Comparison of ENCODE assay signal across 8 cellular contexts in genomic region chr6:139323511-139324445, GRCh38. TPM values are rescaled to one million over a fixed set of nuclear protein-coding genes. Genes with fewer than 3 reads are reported as not detected.
A peak's percentile ranks its signal among the peaks of the same experiment; 100 is the strongest.
DNase-seq lines count a peak whose midpoint lies in the region; ATAC-seq and TF ChIP-seq lines count a peak whose summit lies in the region.

No MANE protein-coding gene starts in this region.

- DNase-seq in GM13977 (ENCODE audit: low spot score): peak; percentile 38
- peak; percentile 76 for DNase-seq in activated naive CD4-positive, alpha-beta T cell treated with anti-CD3 and anti-CD28 coated beads, Interleukin-2, amount 50 U/mL, for 16 hours
- peak; percentile 55 to 82 (median 71) for DNase-seq in right cardiac atrium
- DNase-seq in NCI-H128 (lab: John Stamatoyannopoulos, UW; ENCODE audit: unreplicated experiment): no peak
- DNase-seq in NCI-H226: no peak

- no peak for TF ChIP-seq CTCF in GM13977 (IDR thresholded peaks at IDR 0.05; ENCODE audit: extremely low read depth, insufficient read depth, missing control alignments)

- intact Hi-C loops in right cardiac atrium (cut with DNase I): no loop called here

- H3K27ac ChIP-seq in right cardiac atrium (ENCODE audit: low read length) (peak overlapping the region; percentile 62), skin epidermis (peak overlapping the region in 20 of 21 experiments; percentile 9 to 89 (median 68))

- no peak overlapping the region for H3K4me3 ChIP-seq in right cardiac atrium (ENCODE audit: low read length)
- H3K4me3 ChIP-seq in skin epidermis: peak overlapping the region in 3 of 7 experiments; percentile 7 to 20 (median 13)

- H3K4me1 ChIP-seq in right cardiac atrium (ENCODE audit: control insufficient read depth, insufficient read depth, low read length): no peaks in the 10 kb centered on the region

- in situ Hi-C loops in GM13977 (cut with MboI; ENCODE audit: low pct_unique_long_range_greater_than_20kb, low sequenced_read_pairs, unreplicated experiment): no loop called here

- 42% methylated on average over 22 of the region's 22 CpGs for WGBS in right cardiac atrium

- no peaks in the 10 kb centered on the region for H3K9me3 ChIP-seq in right cardiac atrium (ENCODE audit: control insufficient read depth, low read length)

- ATAC-seq in HG02981 (IDR thresholded peaks at IDR 0.05; ENCODE audit: unreplicated experiment) (peak; percentile 41), SK-N-SH treated with all-trans-retinoic acid at 6 μM for 48 hours (peak; percentile 70), right cardiac atrium (peak; percentile 61 to 90)

- H3K27me3 ChIP-seq in right cardiac atrium (ENCODE audit: control insufficient read depth, insufficient read depth): no peaks in the 10 kb centered on the region

TF ChIP-seq in SK-N-SH treated with all-trans-retinoic acid at 6 μM for 48 hours, 23 proteins besides CTCF, POLR2A, EP300 and RAD21:
- TF ChIP-seq ISL1 (CRISPR knock-in tag; IDR thresholded peaks at IDR 0.05) (no peak), ZFP3 (CRISPR knock-in tag; IDR thresholded peaks at IDR 0.05) (no peak), ZC3H10 (CRISPR knock-in tag; IDR thresholded peaks at IDR 0.05) (no peak)
TF ChIP-seq in SK-N-SH treated with all-trans-retinoic acid at 6 μM for 48 hours: peak in this region for 0.

RNA-seq across cellular contexts. Expression of gene TXLNB, which starts 32.0 kb away (rescaled TPM):
- 100 to 1,000 TPM in 2 of 4 donors, 10 to 100 TPM in 2; 66.0 to 136 (median 103) TPM for total RNA-seq in right cardiac atrium
- 48.7 TPM for polyA plus RNA-seq in right cardiac atrium

RNA-seq across cellular contexts. Expression of gene CITED2, which starts 50.7 kb away (rescaled TPM):
- 100 to 1,000 TPM in 3 of 4 donors, 10 to 100 TPM in 1; 67.9 to 138 (median 113) TPM for total RNA-seq in right cardiac atrium
- polyA plus RNA-seq in right cardiac atrium: 35.7 TPM

Comparison
In these comparisons a context has a peak if more than half of its experiments do, and no peak if none do; other contexts are left out.
1. DNase-seq: peak in GM13977 (single experiment), activated naive CD4-positive, alpha-beta T cell treated with anti-CD3 and anti-CD28 coated beads, Interleukin-2, amount 50 U/mL, for 16 hours (single experiment) and right cardiac atrium (3 of 3); none in NCI-H128 (single experiment) and NCI-H226 (single experiment).
2. Peak in every context shown above with its lines, with median percentiles within 50 percentile points of each other: ATAC-seq.